Comparison of ENCODE assay signal across 10 cellular contexts in genomic region chr12:107448198-107448597, GRCh38.
DNase-seq lines count a peak whose midpoint lies in the region; ATAC-seq and TF ChIP-seq lines count a peak whose summit lies in the region.
"Had no signal": no experiment of that assay in that cellular context is flagged by ENCODE, and none has a peak within 500 bp of the region (broad histone marks: within the 10 kb centered on the region; RNA-seq: fewer than 3 reads in every experiment).

No MANE protein-coding gene starts in this region.

- H3K4me3 ChIP-seq in left ventricle myocardium inferior, result no peak overlapping the region
- H3K4me3 ChIP-seq in OCI-LY3 (ENCODE audit: low read length), result no peak overlapping the region
- no peak overlapping the region for H3K4me3 ChIP-seq in fibroblast of the aortic adventitia (ENCODE audit: low read depth, low read length)

- H3K79me2 ChIP-seq in OCI-LY3 (ENCODE audit: low read length), result no peaks in the 10 kb centered on the region

- intact Hi-C loops in left ventricle myocardium inferior (cut with micrococcal nuclease), result no loop called here
- intact Hi-C loops in left cardiac atrium (cut with DNase I), result loop anchor here in 1 of 2 donors (10.0 kb wide), 1 partner anchor 157 kb away; no protein-coding TSS in a partner anchor

- no peak overlapping the region for H3K4me2 ChIP-seq in OCI-LY3 (ENCODE audit: low read length)

- no peak overlapping the region for H2AFZ ChIP-seq in OCI-LY3 (ENCODE audit: low read depth, low read length)

- H3K9ac ChIP-seq in OCI-LY3 (ENCODE audit: low read length), result no peak overlapping the region

- TF ChIP-seq CTCF in left ventricle myocardium inferior (IDR thresholded peaks at IDR 0.05; ENCODE audit: borderline replicate concordance) (peak; percentile 47), OCI-LY3 (IDR thresholded peaks at IDR 0.05; ENCODE audit: low read depth, low read length) (peak; percentile 14; the same call in 1 of the 2 replicates), fibroblast of the aortic adventitia (IDR thresholded peaks at IDR 0.05; ENCODE audit: insufficient read depth, low read length) (peak; percentile 66)

- peaks cover 3% of the 10 kb centered on the region for H3K27me3 ChIP-seq in left ventricle myocardium inferior (ENCODE audit: low read depth)
- H3K27me3 ChIP-seq in OCI-LY3 (ENCODE audit: low read depth, low read length), result peaks cover 9% of the 10 kb centered on the region

- H3K9me3 ChIP-seq in left ventricle myocardium inferior (replicated peaks) (no peaks in the 10 kb centered on the region), OCI-LY3 (ENCODE audit: insufficient read depth, low read length) (no peaks in the 10 kb centered on the region)

- ATAC-seq in left cardiac atrium (no peak), GM18858 (IDR thresholded peaks at IDR 0.05; ENCODE audit: unreplicated experiment) (no peak)

- H3K27ac ChIP-seq in left ventricle myocardium inferior (replicated peaks), result no peak overlapping the region
- H3K27ac ChIP-seq in OCI-LY3 (ENCODE audit: low read length), result no peak overlapping the region

- no peaks in the 10 kb centered on the region for H4K20me1 ChIP-seq in OCI-LY3 (ENCODE audit: insufficient read depth, low read length)

- H3K4me1 ChIP-seq in left ventricle myocardium inferior (peaks cover 7% of the 10 kb centered on the region), OCI-LY3 (ENCODE audit: low read length) (no peaks in the 10 kb centered on the region)

- DNase-seq in left ventricle myocardium inferior (no peak), left cardiac atrium (no peak), fibroblast of the aortic adventitia (ENCODE audit: low read depth) (peak; percentile 36), NCI-H1048 (lab: John Stamatoyannopoulos, UW) (no peak), NCI-H446 (lab: John Stamatoyannopoulos, UW) (no peak), C1 segment of cervical spinal cord (lab: John Stamatoyannopoulos, UW) (no peak)
- DNase-seq: activated T-cell treated with anti-CD3 and anti-CD28 coated beads for 4 hours, Right ventricle myocardium superior had no signal

- H3K36me3 ChIP-seq in left ventricle myocardium inferior, result no peaks in the 10 kb centered on the region
- no peaks in the 10 kb centered on the region for H3K36me3 ChIP-seq in OCI-LY3 (replicated peaks; ENCODE audit: low read depth, low read length)

Comparison
In these comparisons a context has a peak if more than half of its experiments do, and no peak if none do; other contexts are left out.
1. CTCF ChIP-seq: peak in every context shown above with its lines; median percentile 66 in fibroblast of the aortic adventitia; 47 in left ventricle myocardium inferior; 14 in OCI-LY3.